In the genomic region with DNA sequence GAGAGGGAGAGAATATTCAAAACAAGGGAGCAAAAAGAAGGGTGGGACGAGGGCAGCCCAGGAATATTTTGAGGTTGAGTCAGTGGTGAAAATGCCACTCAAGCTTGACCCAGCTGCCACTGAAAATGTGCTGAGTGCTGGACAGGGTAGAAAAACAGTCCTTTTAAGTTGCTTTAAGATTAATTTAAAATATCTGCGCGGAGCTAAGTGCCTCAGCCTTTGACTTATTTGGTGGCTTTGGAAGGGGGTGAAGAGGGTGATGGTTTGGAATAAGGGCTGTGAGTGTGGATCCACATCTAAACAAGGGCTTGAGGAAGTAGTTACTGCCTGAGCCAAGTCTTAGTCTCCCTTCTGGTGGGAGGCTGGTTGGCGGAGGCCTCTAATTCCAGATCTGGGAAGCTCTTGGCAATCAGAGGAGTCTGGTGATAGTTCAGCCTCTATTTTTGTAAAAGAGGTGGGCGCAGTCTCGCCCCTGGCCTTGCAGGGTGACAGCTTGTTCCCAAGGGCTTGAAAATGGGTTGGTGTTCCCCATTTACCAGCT, we compare ENCODE assay signal across 13 cellular contexts.
DNase-seq lines count a peak whose midpoint lies in the region; ATAC-seq and TF ChIP-seq lines count a peak whose summit lies in the region.
"Had no signal": no experiment of that assay in that cellular context is flagged by ENCODE, and none has a peak within 500 bp of the region (broad histone marks: within the 10 kb centered on the region; RNA-seq: fewer than 3 reads in every experiment).

No MANE protein-coding gene starts in this region.

- no peak for TF ChIP-seq POLR2A in heart left ventricle (IDR thresholded peaks at IDR 0.05)

- no peaks in the 10 kb centered on the region for H3K9me3 Mint-ChIP-seq in neural progenitor cell

- no peaks in the 10 kb centered on the region for H3F3A ChIP-seq in neural progenitor cell (ENCODE audit: low read depth)

- intact Hi-C loops in heart left ventricle (cut with DNase I) (loop anchor here in 2 of 10 donors (2.0 to 10.0 kb wide), 2 partner anchors 106 to 238 kb away; a partner anchor contains a TSS), cardiac septum (cut with DNase I) (loop anchor here (5.0 kb wide), 1 partner anchor 70 kb away; no protein-coding TSS in a partner anchor), upper lobe of right lung (cut with DNase I) (no loop called here)

- H3K36me3 Mint-ChIP-seq in neural progenitor cell = peaks cover 2% of the 10 kb centered on the region

- TF ChIP-seq CTCF in heart left ventricle (IDR thresholded peaks at IDR 0.05) = no peak
- no peak for TF ChIP-seq CTCF in epithelial cell of proximal tubule (conservative IDR thresholded peaks at IDR 0.05; ENCODE audit: low read depth, low read length)
- TF ChIP-seq CTCF in neural progenitor cell (IDR thresholded peaks at IDR 0.05) = no peak
- TF ChIP-seq CTCF in upper lobe of right lung (IDR thresholded peaks at IDR 0.05) = no peak

- DNase-seq in heart left ventricle = peak in 1 of 5 donors; percentile 33
- no peak for DNase-seq in cardiac septum (ENCODE audit: low spot score)
- peak; percentile 61 for DNase-seq in epithelial cell of proximal tubule (ENCODE audit: low read depth)
- DNase-seq in neural progenitor cell (ENCODE audit: low spot score) = no peak
- DNase-seq in upper lobe of right lung = no peak
- DNase-seq in NCI-H748 (lab: John Stamatoyannopoulos, UW; ENCODE audit: unreplicated experiment) = no peak
- no peak for DNase-seq in RKO (ENCODE audit: low spot score)
- no peak for DNase-seq in SK-N-DZ (ENCODE audit: low spot score)
- DNase-seq: activated T-cell treated with anti-CD3 and anti-CD28 coated beads for 4 hours; stimulated activated naive CD8-positive, alpha-beta T cell treated with anti-CD3 and anti-CD28 coated beads, Interleukin-15, Interleukin-2, amounts not matched to agents 100 U/mL and 50 U/mL, for 24 hours had no signal

- no peak overlapping the region for H2AFZ ChIP-seq in neural progenitor cell (replicated peaks)

- H3K27ac ChIP-seq in heart left ventricle (peak overlapping the region in 10 of 12 donors; percentile 18 to 88 (median 38)), neural progenitor cell (no peak overlapping the region), upper lobe of right lung (peak overlapping the region; percentile 58)
- H3K27ac ChIP-seq: neutrophil had no signal

- ATAC-seq in heart left ventricle (peak in 1 of 4 donors; percentile 11), upper lobe of right lung (peak; percentile 28)
- ATAC-seq: A549; GM12878; stimulated activated naive CD8-positive, alpha-beta T cell treated with anti-CD3 and anti-CD28 coated beads, Interleukin-15, Interleukin-2, amounts not matched to agents 100 U/mL and 50 U/mL, for 24 hours had no signal

- no peak overlapping the region for H3K4me3 ChIP-seq in heart left ventricle
- no peak overlapping the region for H3K4me3 ChIP-seq in epithelial cell of proximal tubule (ENCODE audit: low read depth, low read length)
- H3K4me3 ChIP-seq in neural progenitor cell = no peak overlapping the region
- H3K4me3 ChIP-seq in upper lobe of right lung = no peak overlapping the region
- H3K4me3 ChIP-seq: A549, GM12878 had no signal

- H3K79me2 ChIP-seq in neural progenitor cell (ENCODE audit: low read depth) = no peaks in the 10 kb centered on the region

- H3K36me3 ChIP-seq in heart left ventricle (peaks cover 0 to 7% (median 3%) of the 10 kb centered on the region in 9 donors), neural progenitor cell (no peaks in the 10 kb centered on the region), upper lobe of right lung (no peaks in the 10 kb centered on the region)
- H3K36me3 ChIP-seq: neutrophil had no signal

- H3K4me1 Mint-ChIP-seq in neural progenitor cell = peaks cover 45% of the 10 kb centered on the region

- no peak overlapping the region for H3K9ac ChIP-seq in neural progenitor cell

- H4K20me1 ChIP-seq in neural progenitor cell (ENCODE audit: low read depth) = no peaks in the 10 kb centered on the region

- H3K4me3 Mint-ChIP-seq in neural progenitor cell = no peak overlapping the region

- no peaks in the 10 kb centered on the region for H3K27me3 ChIP-seq in heart left ventricle
- no peaks in the 10 kb centered on the region for H3K27me3 ChIP-seq in neural progenitor cell
- H3K27me3 ChIP-seq in upper lobe of right lung = no peaks in the 10 kb centered on the region
- H3K27me3 ChIP-seq: neutrophil had no signal

- 60 to 76% (median 64%) methylated on average over 6 of the region's 6 CpGs for WGBS in heart left ventricle, 4 donors

- H3K9me3 ChIP-seq in heart left ventricle = no peaks in the 10 kb centered on the region
- no peaks in the 10 kb centered on the region for H3K9me3 ChIP-seq in neural progenitor cell (ENCODE audit: low read depth)
- H3K9me3 ChIP-seq in upper lobe of right lung = no peaks in the 10 kb centered on the region
- H3K9me3 ChIP-seq: A549, neutrophil had no signal

- H3K4me2 ChIP-seq in neural progenitor cell = no peak overlapping the region
- H3K4me2 ChIP-seq: A549 had no signal

- no peaks in the 10 kb centered on the region for H3K27me3 Mint-ChIP-seq in neural progenitor cell (ENCODE audit: insufficient read depth, low read depth)

- H3K4me1 ChIP-seq in heart left ventricle = peaks cover 23 to 76% (median 44%) of the 10 kb centered on the region in 12 donors
- peaks cover 5% of the 10 kb centered on the region for H3K4me1 ChIP-seq in neural progenitor cell
- H3K4me1 ChIP-seq in upper lobe of right lung = peaks cover 41% of the 10 kb centered on the region
- H3K4me1 ChIP-seq: A549 had no signal

- H3K27ac Mint-ChIP-seq in neural progenitor cell = peak overlapping the region; percentile 2
